In the genomic region with DNA sequence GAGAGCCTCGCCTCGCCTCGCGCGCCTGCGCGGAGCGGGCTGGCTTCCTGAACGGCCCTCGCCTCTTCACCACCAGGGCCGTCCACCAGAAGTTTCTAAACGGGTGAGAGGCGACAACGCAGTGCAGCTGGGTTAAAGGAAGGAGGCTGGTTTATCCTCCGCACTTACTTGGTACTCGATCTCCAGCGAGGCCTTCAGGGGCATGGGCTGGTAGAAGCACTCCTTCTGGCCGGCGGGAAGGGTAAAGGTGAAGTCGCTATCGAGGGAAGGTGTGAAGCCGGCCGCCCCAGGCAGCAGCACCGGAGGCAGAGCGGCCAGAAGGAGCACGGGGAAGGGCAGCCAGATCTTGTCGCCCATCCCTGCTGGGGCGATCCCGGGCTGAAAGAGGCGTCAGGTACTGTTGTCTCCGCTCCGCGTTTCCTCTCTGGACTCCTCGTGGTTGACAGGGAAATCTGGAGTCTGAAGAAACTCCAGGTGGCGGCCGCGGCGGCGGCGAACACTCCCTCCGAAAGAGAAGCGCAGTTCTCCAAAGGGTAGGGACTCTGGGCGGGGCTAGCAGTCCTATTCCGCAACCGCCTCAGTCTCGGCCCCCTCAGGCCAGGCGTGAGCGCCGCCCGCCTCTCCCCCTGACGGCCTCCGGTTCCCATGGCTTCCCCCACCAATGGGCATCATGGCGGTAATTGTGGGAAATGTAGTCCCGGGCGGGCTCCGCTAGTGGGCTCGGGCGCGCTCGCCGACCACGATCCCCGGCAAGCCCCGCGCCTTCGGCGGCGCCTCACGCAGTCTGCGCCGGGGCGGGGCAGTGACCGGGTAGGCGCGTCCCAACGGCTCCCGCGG, we compare ENCODE assay signal across 2 cellular contexts.
TF ChIP-seq lines count a peak whose summit lies in the region.

Gene TMED5, minus strand, starts transcription at position 528 of the 837 bp plus-strand sequence. Its CDS starts 171 bp downstream, at position 357.

TF ChIP-seq in HCT116, 20 proteins besides CTCF, POLR2A, EP300 and RAD21 (continued from another document):
- TF ChIP-seq, protein P1, sequence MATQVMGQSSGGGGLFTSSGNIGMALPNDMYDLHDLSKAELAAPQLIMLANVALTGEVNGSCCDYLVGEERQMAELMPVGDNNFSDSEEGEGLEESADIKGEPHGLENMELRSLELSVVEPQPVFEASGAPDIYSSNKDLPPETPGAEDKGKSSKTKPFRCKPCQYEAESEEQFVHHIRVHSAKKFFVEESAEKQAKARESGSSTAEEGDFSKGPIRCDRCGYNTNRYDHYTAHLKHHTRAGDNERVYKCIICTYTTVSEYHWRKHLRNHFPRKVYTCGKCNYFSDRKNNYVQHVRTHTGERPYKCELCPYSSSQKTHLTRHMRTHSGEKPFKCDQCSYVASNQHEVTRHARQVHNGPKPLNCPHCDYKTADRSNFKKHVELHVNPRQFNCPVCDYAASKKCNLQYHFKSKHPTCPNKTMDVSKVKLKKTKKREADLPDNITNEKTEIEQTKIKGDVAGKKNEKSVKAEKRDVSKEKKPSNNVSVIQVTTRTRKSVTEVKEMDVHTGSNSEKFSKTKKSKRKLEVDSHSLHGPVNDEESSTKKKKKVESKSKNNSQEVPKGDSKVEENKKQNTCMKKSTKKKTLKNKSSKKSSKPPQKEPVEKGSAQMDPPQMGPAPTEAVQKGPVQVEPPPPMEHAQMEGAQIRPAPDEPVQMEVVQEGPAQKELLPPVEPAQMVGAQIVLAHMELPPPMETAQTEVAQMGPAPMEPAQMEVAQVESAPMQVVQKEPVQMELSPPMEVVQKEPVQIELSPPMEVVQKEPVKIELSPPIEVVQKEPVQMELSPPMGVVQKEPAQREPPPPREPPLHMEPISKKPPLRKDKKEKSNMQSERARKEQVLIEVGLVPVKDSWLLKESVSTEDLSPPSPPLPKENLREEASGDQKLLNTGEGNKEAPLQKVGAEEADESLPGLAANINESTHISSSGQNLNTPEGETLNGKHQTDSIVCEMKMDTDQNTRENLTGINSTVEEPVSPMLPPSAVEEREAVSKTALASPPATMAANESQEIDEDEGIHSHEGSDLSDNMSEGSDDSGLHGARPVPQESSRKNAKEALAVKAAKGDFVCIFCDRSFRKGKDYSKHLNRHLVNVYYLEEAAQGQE (IDR thresholded peaks at IDR 0.05; ENCODE audit: low read depth) = no peak
- TF ChIP-seq CEBPB (IDR thresholded peaks at IDR 0.05; ENCODE audit: low read depth) (peak; percentile 65; the same call in 1 of the 2 replicates), JUND (IDR thresholded peaks at IDR 0.05) (no peak), YY1 (IDR thresholded peaks at IDR 0.05; ENCODE audit: extremely low read depth, insufficient replicate concordance, low read depth, low read length) (peak; percentile 80), TCF7L2 (IDR thresholded peaks at IDR 0.05; ENCODE audit: borderline replicate concordance, extremely low read depth, insufficient read depth, insufficient read length) (peak; percentile 61), MAX (IDR thresholded peaks at IDR 0.05) (peak; percentile 86), EGR1 (IDR thresholded peaks at IDR 0.05; ENCODE audit: low read depth) (no peak), ELF1 (IDR thresholded peaks at IDR 0.05; ENCODE audit: borderline replicate concordance, low read depth) (no peak; the same call in 1 of the 2 replicates), ZNF274 (IDR thresholded peaks at IDR 0.05; ENCODE audit: low read depth, low read length) (no peak), POLR2AphosphoS5 (IDR thresholded peaks at IDR 0.05; ENCODE audit: low read depth, low read length) (peak; percentile 94), SRF (IDR thresholded peaks at IDR 0.05; ENCODE audit: low read depth) (peak; percentile 37; the same call in 1 of the 2 replicates)
- TF ChIP-seq, protein P2, sequence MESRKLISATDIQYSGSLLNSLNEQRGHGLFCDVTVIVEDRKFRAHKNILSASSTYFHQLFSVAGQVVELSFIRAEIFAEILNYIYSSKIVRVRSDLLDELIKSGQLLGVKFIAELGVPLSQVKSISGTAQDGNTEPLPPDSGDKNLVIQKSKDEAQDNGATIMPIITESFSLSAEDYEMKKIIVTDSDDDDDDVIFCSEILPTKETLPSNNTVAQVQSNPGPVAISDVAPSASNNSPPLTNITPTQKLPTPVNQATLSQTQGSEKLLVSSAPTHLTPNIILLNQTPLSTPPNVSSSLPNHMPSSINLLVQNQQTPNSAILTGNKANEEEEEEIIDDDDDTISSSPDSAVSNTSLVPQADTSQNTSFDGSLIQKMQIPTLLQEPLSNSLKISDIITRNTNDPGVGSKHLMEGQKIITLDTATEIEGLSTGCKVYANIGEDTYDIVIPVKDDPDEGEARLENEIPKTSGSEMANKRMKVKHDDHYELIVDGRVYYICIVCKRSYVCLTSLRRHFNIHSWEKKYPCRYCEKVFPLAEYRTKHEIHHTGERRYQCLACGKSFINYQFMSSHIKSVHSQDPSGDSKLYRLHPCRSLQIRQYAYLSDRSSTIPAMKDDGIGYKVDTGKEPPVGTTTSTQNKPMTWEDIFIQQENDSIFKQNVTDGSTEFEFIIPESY (IDR thresholded peaks at IDR 0.05; ENCODE audit: extremely low read depth, insufficient replicate concordance, low read length) = no peak
- TF ChIP-seq, protein P3, sequence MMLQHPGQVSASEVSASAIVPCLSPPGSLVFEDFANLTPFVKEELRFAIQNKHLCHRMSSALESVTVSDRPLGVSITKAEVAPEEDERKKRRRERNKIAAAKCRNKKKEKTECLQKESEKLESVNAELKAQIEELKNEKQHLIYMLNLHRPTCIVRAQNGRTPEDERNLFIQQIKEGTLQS (IDR thresholded peaks at IDR 0.05) = no peak

TF ChIP-seq in neural cell, 6 proteins besides CTCF, POLR2A, EP300 and RAD21 (continued from another document):
- no peak for TF ChIP-seq EZH2 (IDR thresholded peaks at IDR 0.05; ENCODE audit: borderline replicate concordance, insufficient read depth, low read length, poor library complexity, severe bottlenecking)
TF ChIP-seq in neural cell: peak in this region for 2.
